1 cellular context compared by ENCODE assay signal in genomic region chr1:8077120-8077573, GRCh38.
TF ChIP-seq lines count a peak whose summit lies in the region.

No MANE protein-coding gene starts in this region.

TF ChIP-seq in HCT116, 20 proteins besides CTCF, POLR2A, EP300 and RAD21 (continued from another document):
- TF ChIP-seq TCF7L2 (IDR thresholded peaks at IDR 0.05; ENCODE audit: borderline replicate concordance, extremely low read depth, insufficient read depth, insufficient read length) (peak; percentile 80), MAX (IDR thresholded peaks at IDR 0.05) (no peak)
- TF ChIP-seq, protein P1, sequence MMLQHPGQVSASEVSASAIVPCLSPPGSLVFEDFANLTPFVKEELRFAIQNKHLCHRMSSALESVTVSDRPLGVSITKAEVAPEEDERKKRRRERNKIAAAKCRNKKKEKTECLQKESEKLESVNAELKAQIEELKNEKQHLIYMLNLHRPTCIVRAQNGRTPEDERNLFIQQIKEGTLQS (IDR thresholded peaks at IDR 0.05): no peak
TF ChIP-seq in HCT116: peak in this region for 3.
